ENCODE assay signal across 16 cellular contexts in genomic region chr5:75601996-75602395, GRCh38. TPM values are rescaled to one million over a fixed set of nuclear protein-coding genes. Genes with fewer than 3 reads are reported as not detected.
DNase-seq lines count a peak whose midpoint lies in the region; FAIRE-seq and TF ChIP-seq lines count a peak whose summit lies in the region.
"Had no signal": no experiment of that assay in that cellular context is flagged by ENCODE, and none has a peak within 500 bp of the region (broad histone marks: within the 10 kb centered on the region; RNA-seq: fewer than 3 reads in every experiment).

No MANE protein-coding gene starts in this region.

- FAIRE-seq in small intestine (lab: Jason Lieb, UNC), result no peak
- FAIRE-seq: endometrium had no signal

- no peak overlapping the region for H2AFZ ChIP-seq in smooth muscle cell (ENCODE audit: low read depth)

- H3K36me3 ChIP-seq in SJSA1 (peaks cover 11% of the 10 kb centered on the region), smooth muscle cell (ENCODE audit: low read depth) (no peaks in the 10 kb centered on the region), small intestine (ENCODE audit: control insufficient read depth in 2 of 2, insufficient read depth in 2 of 2, low read length in 2 of 2) (no peaks in the 10 kb centered on the region)

- no peak overlapping the region for H3K4me3 Mint-ChIP-seq in MCF 10A (ENCODE audit: unreplicated experiment)
- H3K4me3 Mint-ChIP-seq: activated T-helper 1 cell treated with anti-CD3 and anti-CD28 coated beads, Interleukin-12 subunit alpha, Interleukin-12 subunit beta, Interleukin-2, Interleukin-4 antibody, amounts not matched to agents 30 ng/mL and 10 ng/mL and 1 ng/mL, durations not matched to agents 14 hours and 24 hours and 36 hours; IgD-negative memory B cell had no signal

- POLR2A ChIA-PET in MCF 10A (lab: Yijun Ruan, JAX), result interaction anchor here (1.4 kb wide), 1 partner anchor 23 kb away, joined by 3 read pairs; no protein-coding TSS in a partner anchor

- H3K27ac ChIP-seq in SJSA1 (peak overlapping the region; percentile 82), smooth muscle cell (ENCODE audit: low read depth) (peak overlapping the region; percentile 89), small intestine (ENCODE audit: low read depth in 1 of 2, low read length in 1 of 2) (no peak overlapping the region)
- H3K27ac ChIP-seq: C4-2B, thoracic aorta had no signal

- H3K4me1 ChIP-seq in SJSA1 (replicated peaks) (peaks cover 53% of the 10 kb centered on the region), smooth muscle cell (ENCODE audit: low read depth) (peaks cover 3% of the 10 kb centered on the region), small intestine (ENCODE audit: control insufficient read depth in 2 of 2, insufficient read depth in 1 of 2, low read depth in 1 of 2, low read length in 1 of 2) (no peaks in the 10 kb centered on the region)

- no peak overlapping the region for H3K4me2 ChIP-seq in smooth muscle cell

- H3K9ac ChIP-seq in smooth muscle cell (ENCODE audit: low read depth), result peak overlapping the region; percentile 25

- WGBS in smooth muscle cell (ENCODE audit: low lambda C conversion rate), result 35% methylated on average over 3 of the region's 3 CpGs
- WGBS in small intestine, 3 donors, result 92 to 96% (median 93%) methylated on average over 3 of the region's 3 CpGs

- H3K4me3 ChIP-seq in SJSA1, result no peak overlapping the region
- H3K4me3 ChIP-seq in fibroblast of the aortic adventitia (ENCODE audit: low read depth, low read length), result no peak overlapping the region
- no peak overlapping the region for H3K4me3 ChIP-seq in smooth muscle cell
- no peak overlapping the region for H3K4me3 ChIP-seq in small intestine (ENCODE audit: low read depth in 1 of 2, low read length in 2 of 2)
- H3K4me3 ChIP-seq: thoracic aorta had no signal

- H3K27me3 ChIP-seq in SJSA1 (replicated peaks) (no peaks in the 10 kb centered on the region), smooth muscle cell (ENCODE audit: low read depth) (no peaks in the 10 kb centered on the region), small intestine (ENCODE audit: control insufficient read depth in 2 of 2, insufficient read depth in 2 of 2, low read length in 2 of 2) (no peaks in the 10 kb centered on the region)

- DNase-seq in HCEC 1CT, result peak; percentile 73
- peak; percentile 82 to 88 for DNase-seq in SJSA1 (ENCODE audit: low read depth in 1 of 2, low spot score in 2 of 2)
- DNase-seq in fibroblast of the aortic adventitia (ENCODE audit: low read depth), result peak; percentile 12
- no peak for DNase-seq in smooth muscle cell (lab: John Stamatoyannopoulos, UW; ENCODE audit: unreplicated experiment)
- DNase-seq in small intestine, result no peak
- DNase-seq in NCI-H187 (lab: John Stamatoyannopoulos, UW), result no peak
- no peak for DNase-seq in MCF 10A (ENCODE audit: unreplicated experiment)
- DNase-seq: DMS79 treated with DMSO at 0.1 percent for 48 hours, midbrain, NCI-H2081 treated with DMSO at 0.1 percent for 48 hours, nucleus accumbens had no signal

- no peak overlapping the region for H3K27ac Mint-ChIP-seq in MCF 10A (ENCODE audit: low read depth, unreplicated experiment)
- H3K27ac Mint-ChIP-seq: activated T-helper 1 cell treated with anti-CD3 and anti-CD28 coated beads, Interleukin-12 subunit alpha, Interleukin-12 subunit beta, Interleukin-2, Interleukin-4 antibody, amounts not matched to agents 30 ng/mL and 10 ng/mL and 1 ng/mL, durations not matched to agents 14 hours and 24 hours and 36 hours; IgD-negative memory B cell had no signal

- no peaks in the 10 kb centered on the region for H3K27me3 Mint-ChIP-seq in MCF 10A (ENCODE audit: insufficient read depth, unreplicated experiment)
- H3K27me3 Mint-ChIP-seq: IgD-negative memory B cell had no signal

- H3K79me2 ChIP-seq in smooth muscle cell (ENCODE audit: low read depth), result no peaks in the 10 kb centered on the region

- H3K9me3 Mint-ChIP-seq in MCF 10A (ENCODE audit: unreplicated experiment), result no peaks in the 10 kb centered on the region
- H3K9me3 Mint-ChIP-seq: activated T-helper 1 cell treated with anti-CD3 and anti-CD28 coated beads, Interleukin-12 subunit alpha, Interleukin-12 subunit beta, Interleukin-2, Interleukin-4 antibody, amounts not matched to agents 30 ng/mL and 10 ng/mL and 1 ng/mL, durations not matched to agents 14 hours and 24 hours and 36 hours; IgD-negative memory B cell had no signal

- no TSS peak for BruUV-seq in MCF 10A (replicated peaks; lab: Mats Ljungman, UMichigan)

- intact Hi-C loops in MCF 10A (cut with micrococcal nuclease), result no loop called here

- no peaks in the 10 kb centered on the region for H3K4me1 Mint-ChIP-seq in MCF 10A (ENCODE audit: insufficient read depth, unreplicated experiment)

- H4K20me1 ChIP-seq in smooth muscle cell (ENCODE audit: low read depth), result no peaks in the 10 kb centered on the region

- TF ChIP-seq CTCF in fibroblast of the aortic adventitia (IDR thresholded peaks at IDR 0.05; ENCODE audit: insufficient read depth, low read length) (no peak), smooth muscle cell (IDR thresholded peaks at IDR 0.05; ENCODE audit: borderline replicate concordance, insufficient read depth, poor library complexity, severe bottlenecking) (no peak), MCF 10A (IDR thresholded peaks at IDR 0.05; ENCODE audit: unreplicated experiment) (no peak)

- H3K9me3 ChIP-seq in SJSA1 (replicated peaks), result no peaks in the 10 kb centered on the region
- H3K9me3 ChIP-seq in smooth muscle cell (replicated peaks; ENCODE audit: low read depth), result no peaks in the 10 kb centered on the region
- H3K9me3 ChIP-seq in small intestine (ENCODE audit: control insufficient read depth, low read depth), result no peaks in the 10 kb centered on the region
- H3K9me3 ChIP-seq: thoracic aorta had no signal

- H3F3A ChIP-seq in smooth muscle cell (ENCODE audit: low read depth), result no peaks in the 10 kb centered on the region

- CTCF ChIA-PET in MCF 10A (lab: Yijun Ruan, JAX), result no interaction called here

- H3K36me3 Mint-ChIP-seq in MCF 10A (ENCODE audit: insufficient read depth, unreplicated experiment), result peaks cover 31% of the 10 kb centered on the region

RNA-seq across cellular contexts. Expression of gene ANKDD1B, which starts 9.3 kb away (rescaled TPM):
- total RNA-seq in SJSA1 (2014; rRNA removed; shearing (Covaris generic)), result 0.29 TPM in 1 of 2 replicates, not detected in the other
- 0.45 and 3.8 TPM in 2 replicates for total RNA-seq in fibroblast of the aortic adventitia (ENCODE audit: low replicate concordance)
- total RNA-seq in smooth muscle cell, result 0.18 and 0.31 TPM in 2 replicates
- 0.47 TPM in 1 of 2 replicates, not detected in the other for polyA plus RNA-seq in smooth muscle cell
- 1 to 10 TPM in 2 of 3 donors, not detected in 1; 1.3 to 1.4 TPM for polyA plus RNA-seq in small intestine
- total RNA-seq in MCF 10A (2022), result 0.68 and 1.2 TPM in 2 replicates

Comparison
In these comparisons a context has a peak if more than half of its experiments do, and no peak if none do; other contexts are left out.
1. DNase-seq: peak in HCEC 1CT (single experiment), SJSA1 (2 of 2) and fibroblast of the aortic adventitia (single experiment); none in smooth muscle cell (single experiment), small intestine (single experiment), NCI-H187 (0 of 2) and MCF 10A (single experiment).
2. H3K27ac ChIP-seq: peak in SJSA1 (single experiment) and smooth muscle cell (single experiment); none in small intestine (0 of 2).